Comparison of ENCODE assay signal across 8 cellular contexts in the genomic region with DNA sequence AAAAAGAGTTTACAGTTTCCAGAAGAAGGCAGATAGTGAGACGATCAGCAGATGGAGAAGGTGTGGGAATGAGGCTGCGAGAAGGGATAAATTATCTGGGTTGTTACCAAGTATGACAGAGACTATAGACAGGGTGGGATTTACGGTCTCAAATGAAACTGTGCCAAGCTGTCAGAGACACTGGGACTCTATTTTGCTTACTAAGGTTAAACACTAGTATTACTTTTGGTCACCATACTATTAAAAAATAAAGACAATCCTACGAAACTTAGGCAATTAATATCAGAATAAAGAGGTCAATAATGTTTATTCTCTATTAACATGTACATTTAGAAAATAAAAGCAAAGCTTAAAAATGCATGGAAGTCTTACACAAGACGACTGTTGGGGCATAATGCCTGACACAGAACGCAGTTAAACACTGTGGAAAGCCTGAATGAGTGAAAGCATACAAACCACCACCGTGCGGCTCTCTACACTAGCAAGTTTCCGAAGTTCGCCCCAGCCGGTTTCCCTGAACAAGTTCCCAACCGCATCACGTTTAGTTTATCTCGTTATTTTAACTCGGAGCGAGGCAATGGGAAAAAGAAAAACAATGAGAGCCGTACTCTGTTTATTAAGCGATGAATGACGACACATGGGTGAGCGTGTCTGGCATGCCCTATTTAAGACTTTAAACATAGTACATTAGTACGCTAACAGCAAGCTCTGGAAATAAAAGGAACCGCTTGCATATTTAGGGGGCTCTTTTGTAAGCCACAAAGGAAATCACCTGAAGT. TPM values are rescaled to one million over a fixed set of nuclear protein-coding genes. Genes with fewer than 3 reads are reported as not detected.
A peak's percentile ranks its signal among the peaks of the same experiment; 100 is the strongest.
DNase-seq lines count a peak whose midpoint lies in the region; ATAC-seq and TF ChIP-seq lines count a peak whose summit lies in the region.

No MANE protein-coding gene starts in this region.

- DNase-seq in NCI-H1092 treated with DMSO at 0.1 percent for 48 hours (lab: John Stamatoyannopoulos, UW): peak; percentile 28
- no peak for DNase-seq in NCI-H1092 (lab: John Stamatoyannopoulos, UW)
- peak; percentile 36 for DNase-seq in HFF-Myc (ENCODE audit: extremely low read depth, low read depth)
- DNase-seq in NAMALWA (ENCODE audit: low spot score): peak; percentile 36
- peak; percentile 81 for DNase-seq in activated CD4-positive, alpha-beta T cell treated with anti-CD3 and anti-CD28 coated beads, Interleukin-2, amount 10 ng/mL, durations not matched to agents 24 days and 14 days
- DNase-seq in effector memory CD4-positive, alpha-beta T cell: no peak
- peak; percentile 41 for DNase-seq in lung (ENCODE audit: low spot score)
- DNase-seq in stimulated activated CD4-positive, alpha-beta T cell treated with anti-CD3 and anti-CD28 coated beads, TNF-alpha, amount 100 ng/mL, for 48 hours (ENCODE audit: low read depth in 3 of 3): peak; percentile 13 to 20 (median 15)

- H3K4me3 ChIP-seq in HFF-Myc (replicated peaks; ENCODE audit: low read depth, low read length) (peak overlapping the region; percentile 56), lung (peak overlapping the region; percentile 79)
- H3K4me3 ChIP-seq in effector memory CD4-positive, alpha-beta T cell (ENCODE audit: insufficient read depth, low read depth, low read length, poor library complexity, severe bottlenecking): peak overlapping the region; percentile 85

- peak overlapping the region; percentile 93 for H3K4me3 Mint-ChIP-seq in activated CD4-positive, alpha-beta T cell treated with anti-CD3 and anti-CD28 coated beads, Interleukin-2, amount 10 ng/mL, durations not matched to agents 24 days and 14 days

- intact Hi-C loops in activated CD4-positive, alpha-beta T cell treated with anti-CD3 and anti-CD28 coated beads, Interleukin-2, amount 10 ng/mL, durations not matched to agents 24 days and 14 days (cut with micrococcal nuclease): loop anchor here (1.0 to 5.0 kb wide), 3 partner anchors 140 to 225 kb away; a partner anchor contains a TSS

- peaks cover 10% of the 10 kb centered on the region for H3K27me3 Mint-ChIP-seq in activated CD4-positive, alpha-beta T cell treated with anti-CD3 and anti-CD28 coated beads, Interleukin-2, amount 10 ng/mL, durations not matched to agents 24 days and 14 days

- no peaks in the 10 kb centered on the region for H3K9me3 ChIP-seq in effector memory CD4-positive, alpha-beta T cell (ENCODE audit: control insufficient read depth, low read length)
- no peaks in the 10 kb centered on the region for H3K9me3 ChIP-seq in lung (ENCODE audit: control insufficient read depth in 2 of 2, insufficient read depth in 1 of 2, low read length in 1 of 2)

- H3K27me3 ChIP-seq in effector memory CD4-positive, alpha-beta T cell (replicated peaks; ENCODE audit: control insufficient read depth, insufficient read depth, low read length, poor library complexity, severe bottlenecking): no peaks in the 10 kb centered on the region
- no peaks in the 10 kb centered on the region for H3K27me3 ChIP-seq in lung (ENCODE audit: control insufficient read depth, insufficient read depth)

- 9 to 13% methylated on average over 22 of the region's 22 CpGs for WGBS in lung, 2 donors

- H3K27ac Mint-ChIP-seq in activated CD4-positive, alpha-beta T cell treated with anti-CD3 and anti-CD28 coated beads, Interleukin-2, amount 10 ng/mL, durations not matched to agents 24 days and 14 days: peak overlapping the region; percentile 68

- peaks cover 2% of the 10 kb centered on the region for H3K36me3 ChIP-seq in effector memory CD4-positive, alpha-beta T cell (ENCODE audit: control insufficient read depth, insufficient read depth, low read length)
- H3K36me3 ChIP-seq in lung (ENCODE audit: control insufficient read depth in 2 of 2, insufficient read depth in 2 of 2, low read length in 2 of 2): peaks cover 0 to 14% of the 10 kb centered on the region in 2 donors

- peaks cover 11% of the 10 kb centered on the region for H3K4me1 Mint-ChIP-seq in activated CD4-positive, alpha-beta T cell treated with anti-CD3 and anti-CD28 coated beads, Interleukin-2, amount 10 ng/mL, durations not matched to agents 24 days and 14 days

- no peaks in the 10 kb centered on the region for H3K9me3 Mint-ChIP-seq in activated CD4-positive, alpha-beta T cell treated with anti-CD3 and anti-CD28 coated beads, Interleukin-2, amount 10 ng/mL, durations not matched to agents 24 days and 14 days

- H3K27ac ChIP-seq in effector memory CD4-positive, alpha-beta T cell (ENCODE audit: insufficient read depth, low read length, poor library complexity, severe bottlenecking): peak overlapping the region; percentile 60
- H3K27ac ChIP-seq in lung (ENCODE audit: low read depth in 1 of 2, low read length in 1 of 2): peak overlapping the region; percentile 34 to 82

- H3K36me3 Mint-ChIP-seq in activated CD4-positive, alpha-beta T cell treated with anti-CD3 and anti-CD28 coated beads, Interleukin-2, amount 10 ng/mL, durations not matched to agents 24 days and 14 days (ENCODE audit: low read depth): peaks cover 6% of the 10 kb centered on the region

- TF ChIP-seq CTCF in HFF-Myc (IDR thresholded peaks at IDR 0.05; ENCODE audit: low read depth, low read length, missing control alignments) (peak; percentile 21), lung (IDR thresholded peaks at IDR 0.05; ENCODE audit: control extremely low read depth, extremely low read depth) (no peak)

- peak; percentile 21 for ATAC-seq in lung (ENCODE audit: insufficient read depth, low FRiP score)

- peaks cover 3% of the 10 kb centered on the region for H3K4me1 ChIP-seq in effector memory CD4-positive, alpha-beta T cell (ENCODE audit: control insufficient read depth, insufficient read depth, low read length, poor library complexity, severe bottlenecking)
- H3K4me1 ChIP-seq in lung (ENCODE audit: control insufficient read depth in 2 of 2, insufficient read depth in 2 of 2, low read length in 2 of 2): no peaks in the 10 kb centered on the region

RNA-seq across cellular contexts. Expression of a gene that starts 0.9 kb away (rescaled TPM):
- total RNA-seq in activated CD4-positive, alpha-beta T cell treated with anti-CD3 and anti-CD28 coated beads, Interleukin-2, amount 10 ng/mL, durations not matched to agents 24 days and 14 days: 0.26 TPM in 1 of 2 replicates, not detected in the other
- 1 to 10 TPM in 1 of 2 donors, under 1 TPM in 1; 0.74 to 5.0 TPM for total RNA-seq in lung
- under 1 TPM; 0.29 to 0.71 TPM for polyA plus RNA-seq in lung

Comparison
In these comparisons a context has a peak if more than half of its experiments do, and no peak if none do; other contexts are left out.
1. DNase-seq: peak in NCI-H1092 treated with DMSO at 0.1 percent for 48 hours (single experiment), HFF-Myc (single experiment), NAMALWA (single experiment), activated CD4-positive, alpha-beta T cell treated with anti-CD3 and anti-CD28 coated beads, Interleukin-2, amount 10 ng/mL, durations not matched to agents 24 days and 14 days (single experiment), lung (single experiment) and stimulated activated CD4-positive, alpha-beta T cell treated with anti-CD3 and anti-CD28 coated beads, TNF-alpha, amount 100 ng/mL, for 48 hours (3 of 3); none in NCI-H1092 (single experiment) and effector memory CD4-positive, alpha-beta T cell (0 of 3).
2. Peak in every context shown above with its lines, with median percentiles within 50 percentile points of each other: H3K4me3 ChIP-seq.